Comparison of ENCODE assay signal across 11 cellular contexts in the genomic region with DNA sequence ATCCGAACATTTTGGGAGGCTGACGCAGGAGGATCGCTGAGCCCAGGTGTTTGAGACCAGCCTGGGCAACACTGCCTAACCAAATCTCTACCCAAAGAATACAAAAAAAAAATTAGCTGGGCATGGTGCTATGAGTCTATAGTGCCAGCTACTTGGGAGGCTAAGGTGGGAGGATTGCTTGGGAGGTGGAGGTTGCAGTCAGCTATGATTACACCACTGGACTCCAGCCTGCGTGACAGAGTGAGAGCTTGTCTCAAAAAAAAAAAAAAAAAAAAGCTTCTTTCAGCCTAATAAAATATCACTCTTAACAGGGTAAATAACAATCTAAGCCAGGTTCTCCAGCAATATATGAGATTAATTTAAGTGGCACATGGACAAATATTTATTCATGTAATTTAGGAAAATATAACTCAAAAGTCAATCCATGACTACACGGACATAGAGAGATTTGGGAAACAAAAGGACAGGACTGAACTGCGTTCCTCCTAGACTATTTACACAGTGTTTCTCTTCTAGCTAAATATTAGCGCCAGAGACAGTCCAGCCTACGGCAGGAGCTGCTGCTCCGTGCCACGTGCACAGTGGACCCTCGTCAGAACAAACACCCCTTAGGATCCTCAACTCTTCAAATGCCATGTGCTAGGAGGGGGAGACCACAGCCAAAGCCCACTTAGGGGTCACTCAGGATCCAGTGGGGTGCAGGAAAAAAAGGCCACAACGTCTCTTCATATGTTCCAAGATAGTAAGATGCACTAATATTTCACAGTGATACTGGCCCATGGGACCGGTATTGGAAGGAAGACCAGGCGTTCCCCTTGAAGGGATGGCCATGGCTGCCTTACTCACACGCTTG.
"Had no signal": no experiment of that assay in that cellular context is flagged by ENCODE, and none has a peak within 500 bp of the region (broad histone marks: within the 10 kb centered on the region; RNA-seq: fewer than 3 reads in every experiment).

No MANE protein-coding gene starts in this region.

- DNase-seq: activated CD4-positive, alpha-beta T cell treated with anti-CD3 and anti-CD28 coated beads, Interleukin-2, amount 50 U/mL, for 4 hours; activated CD8-positive, alpha-beta memory T cell treated with anti-CD3 and anti-CD28 coated beads, Interleukin-2, amount 50 U/mL, for 4 hours; activated naive CD4-positive, alpha-beta T cell; activated T-cell treated with anti-CD3 and anti-CD28 coated beads, Interleukin-2, amount 50 U/mL, for 72 hours; effector CD4-positive, alpha-beta T cell; foreskin melanocyte; head of caudate nucleus; mesenchymal stem cell; stimulated activated CD4-positive, alpha-beta T cell treated with anti-CD3 and anti-CD28 coated beads, Interleukin-2, amount 100 ng/mL, for 48 hours; T-helper 17 cell had no signal

- ATAC-seq: activated T-cell treated with anti-CD3 and anti-CD28 coated beads, Interleukin-2, amount 50 U/mL, for 72 hours; T-helper 17 cell had no signal

- H3K27me3 ChIP-seq: cardiac muscle cell had no signal

- H3K4me3 ChIP-seq: cardiac muscle cell had no signal

- H3K27ac ChIP-seq: cardiac muscle cell had no signal
